Comparison of ENCODE assay signal across 24 cellular contexts in genomic region chr12:23540572-23540971, GRCh38.
"Had no signal": no experiment of that assay in that cellular context is flagged by ENCODE, and none has a peak within 500 bp of the region (broad histone marks: within the 10 kb centered on the region; RNA-seq: fewer than 3 reads in every experiment).

No MANE protein-coding gene starts in this region.

- H3K36me3 Mint-ChIP-seq: activated CD8-positive, alpha-beta memory T cell treated with anti-CD3 and anti-CD28 coated beads, Interleukin-2, amount 10 ng/mL, durations not matched to agents 7 days and 5 days; activated naive CD4-positive, alpha-beta T cell treated with anti-CD3 and anti-CD28 coated beads, Interleukin-2, amount 50 U/mL, for 24 hours had no signal

- H3K4me3 ChIP-seq: ascending aorta had no signal

- H3K9me3 ChIP-seq: ascending aorta had no signal

- H3K9me3 Mint-ChIP-seq: activated T-helper 1 cell treated with anti-CD3 and anti-CD28 coated beads, Interleukin-12 subunit alpha, Interleukin-12 subunit beta, Interleukin-2, Interleukin-4 antibody, amounts not matched to agents 30 ng/mL and 10 ng/mL and 1 ng/mL, durations not matched to agents 14 hours and 24 hours and 36 hours; brain had no signal

- H3K27ac ChIP-seq: ascending aorta had no signal

- H3K27ac Mint-ChIP-seq: activated CD8-positive, alpha-beta memory T cell treated with anti-CD3 and anti-CD28 coated beads, Interleukin-2, amount 10 ng/mL, durations not matched to agents 7 days and 5 days; activated naive CD4-positive, alpha-beta T cell treated with anti-CD3 and anti-CD28 coated beads, Interleukin-2, amount 50 U/mL, for 24 hours; activated T-cell treated with anti-CD3 and anti-CD28 coated beads, Interleukin-2, amount 50 U/mL, for 24 hours; activated T-helper 1 cell treated with anti-CD3 and anti-CD28 coated beads, Interleukin-12 subunit alpha, Interleukin-12 subunit beta, Interleukin-2, Interleukin-4 antibody, amounts not matched to agents 30 ng/mL and 10 ng/mL and 1 ng/mL, durations not matched to agents 14 hours and 24 hours and 36 hours; T-helper 17 cell; WTC11 had no signal

- ATAC-seq: activated CD8-positive, alpha-beta memory T cell treated with anti-CD3 and anti-CD28 coated beads, Interleukin-2, amount 10 ng/mL, durations not matched to agents 7 days and 5 days; T-helper 17 cell; WTC11 had no signal

- DNase-seq: activated CD4-positive, alpha-beta T cell treated with anti-CD3 and anti-CD28 coated beads for 48 hours; activated CD4-positive, alpha-beta T cell treated with anti-CD3 and anti-CD28 coated beads, Interleukin-2, amount 50 U/mL, for 4 hours; activated CD4-positive, CD25-positive, alpha-beta regulatory T cell treated with anti-CD3 and anti-CD28 coated beads, Interleukin-2, amount 50 U/mL, for 72 hours; activated CD8-positive, alpha-beta memory T cell treated with anti-CD3 and anti-CD28 coated beads, Interleukin-2, amount 10 ng/mL, durations not matched to agents 7 days and 5 days; activated effector memory CD4-positive, alpha-beta T cell treated with Interleukin-2 at 50 U/mL for 16 hours; activated naive CD4-positive, alpha-beta T cell; activated T-cell treated with anti-CD3 and anti-CD28 coated beads, Interleukin-2, amount 50 U/mL, for 24 hours; Kasumi-1; KBM-7; NCI-H1105 treated with DMSO at 0.1 percent for 48 hours; NCI-H1436 treated with DMSO at 0.1 percent for 48 hours; NCI-H187; NCI-H2081; NCI-H2171 treated with DMSO at 0.1 percent for 48 hours; NCI-H226; NCI-H526; NCI-H774; T-helper 17 cell; T-helper 9 cell had no signal

- H3K4me1 Mint-ChIP-seq: activated CD8-positive, alpha-beta memory T cell treated with anti-CD3 and anti-CD28 coated beads, Interleukin-2, amount 10 ng/mL, durations not matched to agents 7 days and 5 days; activated naive CD4-positive, alpha-beta T cell treated with anti-CD3 and anti-CD28 coated beads, Interleukin-2, amount 50 U/mL, for 24 hours; brain; T-helper 17 cell had no signal

- H3K4me1 ChIP-seq: ascending aorta had no signal

- H3K27me3 ChIP-seq: ascending aorta had no signal

- H3K27me3 Mint-ChIP-seq: activated CD8-positive, alpha-beta memory T cell treated with anti-CD3 and anti-CD28 coated beads, Interleukin-2, amount 10 ng/mL, durations not matched to agents 7 days and 5 days; activated naive CD4-positive, alpha-beta T cell treated with anti-CD3 and anti-CD28 coated beads, Interleukin-2, amount 50 U/mL, for 24 hours; activated T-cell treated with anti-CD3 and anti-CD28 coated beads, Interleukin-2, amount 50 U/mL, for 24 hours; brain; T-helper 17 cell had no signal

- H3K4me3 Mint-ChIP-seq: activated CD8-positive, alpha-beta memory T cell treated with anti-CD3 and anti-CD28 coated beads, Interleukin-2, amount 10 ng/mL, durations not matched to agents 7 days and 5 days; activated naive CD4-positive, alpha-beta T cell treated with anti-CD3 and anti-CD28 coated beads, Interleukin-2, amount 50 U/mL, for 24 hours; activated T-cell treated with anti-CD3 and anti-CD28 coated beads, Interleukin-2, amount 50 U/mL, for 24 hours; activated T-helper 1 cell treated with anti-CD3 and anti-CD28 coated beads, Interleukin-12 subunit alpha, Interleukin-12 subunit beta, Interleukin-2, Interleukin-4 antibody, amounts not matched to agents 30 ng/mL and 10 ng/mL and 1 ng/mL, durations not matched to agents 14 hours and 24 hours and 36 hours; brain; T-helper 17 cell; WTC11 had no signal
